Comparison of ENCODE assay signal across 10 cellular contexts in the genomic region with DNA sequence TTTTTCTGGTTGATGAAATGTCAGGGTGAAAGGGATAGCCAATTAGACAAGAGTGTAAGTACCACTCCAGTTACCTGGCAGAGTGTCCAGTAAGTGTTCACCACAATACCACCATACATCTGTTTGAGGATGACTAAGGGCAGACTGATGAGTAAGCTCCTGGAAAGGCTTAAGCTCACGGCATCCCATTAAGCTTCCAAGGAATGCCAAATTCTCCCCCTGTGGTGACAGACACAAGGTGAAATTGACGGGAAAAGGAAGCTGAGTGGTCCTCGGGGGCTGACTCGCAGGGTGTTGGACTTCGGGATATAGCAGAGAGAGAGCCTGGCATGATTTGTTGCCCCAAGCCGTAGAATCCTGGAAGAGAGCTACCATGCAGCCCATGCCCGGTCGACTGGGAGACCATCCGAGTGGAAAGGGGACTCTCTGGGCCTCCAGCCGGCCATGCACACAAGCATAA. TPM values are rescaled to one million over a fixed set of nuclear protein-coding genes. Genes with fewer than 3 reads are reported as not detected.
DNase-seq lines count a peak whose midpoint lies in the region; ATAC-seq and TF ChIP-seq lines count a peak whose summit lies in the region.
"Had no signal": no experiment of that assay in that cellular context is flagged by ENCODE, and none has a peak within 500 bp of the region (broad histone marks: within the 10 kb centered on the region; RNA-seq: fewer than 3 reads in every experiment).

No MANE protein-coding gene starts in this region.

- H3K36me3 ChIP-seq in MG63, result no peaks in the 10 kb centered on the region
- no peaks in the 10 kb centered on the region for H3K36me3 ChIP-seq in kidney epithelial cell (ENCODE audit: control insufficient read depth, insufficient read depth, low read length)
- H3K36me3 ChIP-seq in CD8-positive, alpha-beta T cell (ENCODE audit: insufficient read depth, low read length), result no peaks in the 10 kb centered on the region

- no peak overlapping the region for H3K27ac Mint-ChIP-seq in CD8-positive, alpha-beta T cell

- no peaks in the 10 kb centered on the region for H3K9me3 Mint-ChIP-seq in CD8-positive, alpha-beta T cell

- TF ChIP-seq CTCF in kidney epithelial cell (IDR thresholded peaks at IDR 0.05; ENCODE audit: insufficient read depth, low read length, poor library complexity, severe bottlenecking), result no peak
- TF ChIP-seq CTCF in CD8-positive, alpha-beta T cell (IDR thresholded peaks at IDR 0.05), result no peak

- peaks cover 4% of the 10 kb centered on the region; the same call in 1 of the 2 replicates for H3K9me3 ChIP-seq in MG63
- H3K9me3 ChIP-seq in CD8-positive, alpha-beta T cell (ENCODE audit: low read length), result no peaks in the 10 kb centered on the region

- CTCF ChIA-PET in CD8-positive, alpha-beta T cell (lab: Charles Lee), result interaction anchor here (0.7 kb wide), 1 partner anchor 1652 kb away, joined by 3 read pairs; no protein-coding TSS in a partner anchor

- H3K4me3 ChIP-seq in MG63 (no peak overlapping the region), kidney epithelial cell (ENCODE audit: low read depth, low read length) (no peak overlapping the region)
- H3K4me3 ChIP-seq in CD8-positive, alpha-beta T cell (ENCODE audit: low read depth, low read length), result no peak overlapping the region

- H3K4me3 Mint-ChIP-seq in CD8-positive, alpha-beta T cell, result no peak overlapping the region

- H3K27me3 Mint-ChIP-seq in CD8-positive, alpha-beta T cell (ENCODE audit: low read depth), result peaks cover 12% of the 10 kb centered on the region

- H3K36me3 Mint-ChIP-seq in CD8-positive, alpha-beta T cell, result no peaks in the 10 kb centered on the region

- intact Hi-C loops in CD8-positive, alpha-beta T cell (cut with DNase I, micrococcal nuclease), result no loop called here

- POLR2A ChIA-PET in CD8-positive, alpha-beta T cell (lab: Charles Lee), result interaction anchor here (0.5 to 0.6 kb wide), 2 partner anchors 18 to 241 kb away, joined by 3 to 4 read pairs; no protein-coding TSS in a partner anchor

- no peaks in the 10 kb centered on the region for H3K4me1 ChIP-seq in CD8-positive, alpha-beta T cell (ENCODE audit: insufficient read depth, low read length)

- peaks cover 6% of the 10 kb centered on the region for H3K4me1 Mint-ChIP-seq in CD8-positive, alpha-beta T cell (ENCODE audit: low read depth)

- no peak overlapping the region for H3K27ac ChIP-seq in CD8-positive, alpha-beta T cell (ENCODE audit: low read depth, low read length)

- no peaks in the 10 kb centered on the region for H3K27me3 ChIP-seq in MG63
- H3K27me3 ChIP-seq in kidney epithelial cell (ENCODE audit: control insufficient read depth, insufficient read depth, low read length), result no peaks in the 10 kb centered on the region
- H3K27me3 ChIP-seq in CD8-positive, alpha-beta T cell (ENCODE audit: insufficient read depth, low read length), result no peaks in the 10 kb centered on the region

- no peak for ATAC-seq in CD8-positive, alpha-beta T cell
- no peak for ATAC-seq in HG03457 (IDR thresholded peaks at IDR 0.05; ENCODE audit: unreplicated experiment)

- DNase-seq in COLO829 (ENCODE audit: low spot score), result peak; percentile 57
- peak; percentile 76 for DNase-seq in MG63
- DNase-seq in amniotic epithelial cell (ENCODE audit: low read depth), result peak; percentile 97
- DNase-seq in kidney epithelial cell (ENCODE audit: low read depth), result peak; percentile 99
- DNase-seq in RPMI8226, result no peak
- no peak for DNase-seq in NCI-H2081 (lab: John Stamatoyannopoulos, UW)
- no peak for DNase-seq in CD8-positive, alpha-beta T cell
- DNase-seq: DMS153; stimulated activated CD4-positive, alpha-beta T cell treated with anti-CD3 and anti-CD28 coated beads, Interleukin-4, amount 100 ng/mL, for 4 hours had no signal

RNA-seq across cellular contexts. Expression of gene BST1, which starts 7.6 kb away (rescaled TPM):
- total RNA-seq in MG63 (2014; rRNA removed; shearing (Covaris generic); ENCODE audit: low replicate concordance), result 2.0 and 3.3 TPM in 2 replicates
- 3.4 and 4.9 TPM in 2 replicates for total RNA-seq in kidney epithelial cell
- under 1 TPM; 0.43 to 0.47 TPM for total RNA-seq in CD8-positive, alpha-beta T cell

RNA-seq across cellular contexts. Expression of gene FAM200B, which starts 13.6 kb away (rescaled TPM):
- total RNA-seq in MG63 (2014; rRNA removed; shearing (Covaris generic); ENCODE audit: low replicate concordance), result 10.2 and 22.6 TPM in 2 replicates
- total RNA-seq in kidney epithelial cell, result 25.7 and 42.1 TPM in 2 replicates
- total RNA-seq in CD8-positive, alpha-beta T cell, result 10 to 100 TPM; 14.8 to 17.1 TPM

RNA-seq across cellular contexts. Expression of gene FBXL5, which starts 40.1 kb away (rescaled TPM):
- 26.2 and 35.0 TPM in 2 replicates for total RNA-seq in MG63 (2014; rRNA removed; shearing (Covaris generic); ENCODE audit: low replicate concordance)
- 44.1 and 51.1 TPM in 2 replicates for total RNA-seq in kidney epithelial cell
- 10 to 100 TPM; 60.4 to 61.7 TPM for total RNA-seq in CD8-positive, alpha-beta T cell

Comparison
In these comparisons a context has a peak if more than half of its experiments do, and no peak if none do; other contexts are left out.
1. DNase-seq: peak in COLO829 (single experiment), MG63 (single experiment), amniotic epithelial cell (single experiment) and kidney epithelial cell (single experiment); none in RPMI8226 (single experiment), NCI-H2081 (0 of 2) and CD8-positive, alpha-beta T cell (0 of 7).